In the genomic region with DNA sequence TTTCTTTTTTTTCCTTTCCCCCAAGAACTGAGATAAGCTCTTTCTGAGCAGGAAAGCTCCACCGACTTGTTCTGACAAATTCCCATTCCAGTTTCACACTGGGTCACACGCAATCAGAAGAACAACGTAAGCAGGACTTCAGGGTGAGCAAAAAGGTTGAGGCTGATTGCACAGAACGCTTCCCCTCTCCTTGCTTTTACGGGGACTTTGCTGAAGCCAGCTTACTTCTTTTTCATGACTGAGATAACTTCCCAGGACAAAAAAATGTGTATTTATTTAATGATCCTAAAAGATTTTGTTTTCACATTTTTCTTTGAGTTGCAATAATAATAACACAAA, we compare ENCODE assay signal across 13 cellular contexts.
DNase-seq lines count a peak whose midpoint lies in the region; FAIRE-seq and TF ChIP-seq lines count a peak whose summit lies in the region.
"Had no signal": no experiment of that assay in that cellular context is flagged by ENCODE, and none has a peak within 500 bp of the region (broad histone marks: within the 10 kb centered on the region; RNA-seq: fewer than 3 reads in every experiment).

No MANE protein-coding gene starts in this region.

- no peak overlapping the region for H3K4ac ChIP-seq in neuronal stem cell (ENCODE audit: low read length)

- no peaks in the 10 kb centered on the region for H3K9me3 Mint-ChIP-seq in activated naive CD8-positive, alpha-beta T cell treated with anti-CD3 and anti-CD28 coated beads for 36 hours
- H3K9me3 Mint-ChIP-seq: activated T-helper 1 cell treated with anti-CD3 and anti-CD28 coated beads, Interleukin-12 subunit alpha, Interleukin-12 subunit beta, Interleukin-2, Interleukin-4 antibody, amounts not matched to agents 30 ng/mL and 10 ng/mL and 1 ng/mL, durations not matched to agents 14 hours and 24 hours and 36 hours had no signal

- FAIRE-seq in HTR-8/SVneo (lab: Jason Lieb, UNC) = no peak

- peak overlapping the region; percentile 52 for H2AFZ ChIP-seq in neuronal stem cell (ENCODE audit: low read length)

- H3K27ac ChIP-seq in adrenal gland (peak overlapping the region in 4 of 5 donors; percentile 30 to 68 (median 50)), neuronal stem cell (replicated peaks; ENCODE audit: low read length) (no peak overlapping the region)
- H3K27ac ChIP-seq: uterus had no signal

- H3K4me2 ChIP-seq in neuronal stem cell (ENCODE audit: insufficient read depth, low read length, poor library complexity, severe bottlenecking) = no peak overlapping the region

- TF ChIP-seq POLR2A in adrenal gland (IDR thresholded peaks at IDR 0.05) = no peak

- no peak overlapping the region for H3K9ac ChIP-seq in neuronal stem cell (ENCODE audit: low read depth, low read length, poor library complexity)

- peaks cover 26% of the 10 kb centered on the region for H3K4me1 Mint-ChIP-seq in activated naive CD8-positive, alpha-beta T cell treated with anti-CD3 and anti-CD28 coated beads for 36 hours

- intact Hi-C loops in adrenal gland (cut with DNase I) = no loop called here

- H3K9me3 ChIP-seq in adrenal gland (replicated peaks in 1 of 3) (no peaks in the 10 kb centered on the region), neuronal stem cell (replicated peaks in 1 of 2; ENCODE audit: control insufficient read depth in 2 of 2, insufficient read depth in 1 of 2, low read depth in 1 of 2, low read length in 2 of 2) (no peaks in the 10 kb centered on the region)
- H3K9me3 ChIP-seq: uterus had no signal

- H3K23ac ChIP-seq in neuronal stem cell (ENCODE audit: low read depth, low read length, poor library complexity) = no peak overlapping the region

- DNase-seq in Daoy (ENCODE audit: low read depth) = peak; percentile 36
- peak; percentile 29 to 61 (median 44) for DNase-seq in adrenal gland
- DNase-seq in fibroblast of pulmonary artery (ENCODE audit: low read depth) = peak; percentile 93
- no peak for DNase-seq in neuronal stem cell (ENCODE audit: low spot score)
- DNase-seq in T1000 (lab: John Stamatoyannopoulos, UW) = no peak
- DNase-seq in activated naive CD8-positive, alpha-beta T cell treated with anti-CD3 and anti-CD28 coated beads for 36 hours = no peak
- DNase-seq in HTR-8/SVneo (ENCODE audit: insufficient read length, low spot score) = no peak
- no peak for DNase-seq in stimulated activated naive CD4-positive, alpha-beta T cell treated with Interleukin-2 at 50 U/mL for 16 hours (lab: John Stamatoyannopoulos, UW)
- DNase-seq: activated CD4-positive, alpha-beta T cell treated with anti-CD3 and anti-CD28 coated beads for 48 hours; AML-193; H9; uterus had no signal

- TF ChIP-seq CTCF in adrenal gland (IDR thresholded peaks at IDR 0.05) (no peak), fibroblast of pulmonary artery (IDR thresholded peaks at IDR 0.05; ENCODE audit: low read length, missing control alignments) (no peak)

- H2BK5ac ChIP-seq in neuronal stem cell (ENCODE audit: low read length) = no peak overlapping the region

- no peaks in the 10 kb centered on the region for H3K79me1 ChIP-seq in neuronal stem cell (ENCODE audit: low read depth, low read length)

- no peak overlapping the region for H2BK12ac ChIP-seq in neuronal stem cell (ENCODE audit: low read length)

- H3K36me3 Mint-ChIP-seq in activated naive CD8-positive, alpha-beta T cell treated with anti-CD3 and anti-CD28 coated beads for 36 hours = no peaks in the 10 kb centered on the region

- no peak overlapping the region for H4K8ac ChIP-seq in neuronal stem cell (ENCODE audit: low read depth, low read length)

- no peak overlapping the region for H2BK120ac ChIP-seq in neuronal stem cell (ENCODE audit: low read depth, low read length)

- no peak overlapping the region for H4K91ac ChIP-seq in neuronal stem cell (ENCODE audit: low read depth, low read length, poor library complexity)

- H3K4me1 ChIP-seq in adrenal gland (replicated peaks in 1 of 2) (peaks cover 20 to 23% of the 10 kb centered on the region in 2 donors), neuronal stem cell (ENCODE audit: control insufficient read depth in 2 of 2, insufficient read depth in 1 of 2, low read depth in 1 of 2, low read length in 2 of 2) (peaks cover 2 to 27% of the 10 kb centered on the region in 2 donors)
- H3K4me1 ChIP-seq: uterus had no signal

- H3K4me3 ChIP-seq in adrenal gland = peak overlapping the region in 2 of 4 donors; percentile 3 to 43
- no peak overlapping the region for H3K4me3 ChIP-seq in fibroblast of pulmonary artery (replicated peaks; ENCODE audit: low read depth, low read length)
- no peak overlapping the region for H3K4me3 ChIP-seq in neuronal stem cell (ENCODE audit: low read length in 2 of 2)
- H3K4me3 ChIP-seq: uterus had no signal

- H3K27me3 Mint-ChIP-seq in activated naive CD8-positive, alpha-beta T cell treated with anti-CD3 and anti-CD28 coated beads for 36 hours = peaks cover 42% of the 10 kb centered on the region

- H3K4me3 Mint-ChIP-seq in activated naive CD8-positive, alpha-beta T cell treated with anti-CD3 and anti-CD28 coated beads for 36 hours = no peak overlapping the region
- H3K4me3 Mint-ChIP-seq: activated T-helper 1 cell treated with anti-CD3 and anti-CD28 coated beads, Interleukin-12 subunit alpha, Interleukin-12 subunit beta, Interleukin-2, Interleukin-4 antibody, amounts not matched to agents 30 ng/mL and 10 ng/mL and 1 ng/mL, durations not matched to agents 14 hours and 24 hours and 36 hours; H9 had no signal

- H2BK15ac ChIP-seq in neuronal stem cell (ENCODE audit: low read length) = no peak overlapping the region

- 22 to 33% (median 27%) methylated on average over 5 of the region's 5 CpGs for WGBS in adrenal gland, 4 donors
- no CpG with 5 or more reads among the region's 5 CpGs for WGBS in neuronal stem cell (ENCODE audit: extremely low coverage in 2 of 2, insufficient read length in 2 of 2, insufficient replicate concordance in 1 of 2), 2 donors

- H3K18ac ChIP-seq in neuronal stem cell (ENCODE audit: low read length) = no peak overlapping the region

- H3K27me3 ChIP-seq in adrenal gland (no peaks in the 10 kb centered on the region), neuronal stem cell (ENCODE audit: control insufficient read depth in 3 of 3, insufficient read depth in 3 of 3, low read depth in 1 of 3, low read length in 3 of 3) (no peaks in the 10 kb centered on the region)
- H3K27me3 ChIP-seq: uterus had no signal

- H3K36me3 ChIP-seq in adrenal gland (replicated peaks in 1 of 2) (no peaks in the 10 kb centered on the region), neuronal stem cell (replicated peaks in 1 of 2; ENCODE audit: control insufficient read depth in 2 of 2, insufficient read depth in 2 of 2, low read length in 2 of 2) (no peaks in the 10 kb centered on the region)
- H3K36me3 ChIP-seq: uterus had no signal

- no peak overlapping the region for H2AK5ac ChIP-seq in neuronal stem cell (ENCODE audit: low read depth, low read length)

- no peak overlapping the region for H3K27ac Mint-ChIP-seq in activated naive CD8-positive, alpha-beta T cell treated with anti-CD3 and anti-CD28 coated beads for 36 hours
- H3K27ac Mint-ChIP-seq: activated T-helper 1 cell treated with anti-CD3 and anti-CD28 coated beads, Interleukin-12 subunit alpha, Interleukin-12 subunit beta, Interleukin-2, Interleukin-4 antibody, amounts not matched to agents 30 ng/mL and 10 ng/mL and 1 ng/mL, durations not matched to agents 14 hours and 24 hours and 36 hours had no signal

- H3K14ac ChIP-seq in neuronal stem cell (ENCODE audit: low read length) = no peak overlapping the region

Comparison
In these comparisons a context has a peak if more than half of its experiments do, and no peak if none do; other contexts are left out.
1. DNase-seq: peak in Daoy (single experiment), adrenal gland (7 of 7) and fibroblast of pulmonary artery (single experiment); none in neuronal stem cell (single experiment), T1000 (single experiment), activated naive CD8-positive, alpha-beta T cell treated with anti-CD3 and anti-CD28 coated beads for 36 hours (single experiment), HTR-8/SVneo (single experiment) and stimulated activated naive CD4-positive, alpha-beta T cell treated with Interleukin-2 at 50 U/mL for 16 hours (single experiment).